Comparison of ENCODE assay signal across 8 cellular contexts in genomic region chr1:1859970-1860691, GRCh38. TPM values are rescaled to one million over a fixed set of nuclear protein-coding genes. Genes with fewer than 3 reads are reported as not detected.
A peak's percentile ranks its signal among the peaks of the same experiment; 100 is the strongest.
DNase-seq lines count a peak whose midpoint lies in the region; ATAC-seq, FAIRE-seq and TF ChIP-seq lines count a peak whose summit lies in the region.
"Not testable (repeated sequence)": the region's sequence is repeated elsewhere in the genome, so short reads cannot be mapped to it uniquely, and the experiment has no call there.

No MANE protein-coding gene starts in this region.

- POLR2A ChIA-PET in HepG2 (lab: Yijun Ruan, JAX) = not testable (repeated sequence)

- peaks cover 11% of the 10 kb centered on the region; the same call in 1 of the 2 replicates for H3K36me3 ChIP-seq in Karpas-422 (ENCODE audit: insufficient read depth, low read length)
- not testable (repeated sequence) for H3K36me3 ChIP-seq in adipocyte (ENCODE audit: control insufficient read depth, insufficient read depth, low read length, severe bottlenecking); HepG2 (replicated peaks in 1 of 2; ENCODE audit: control insufficient read depth in 1 of 2, insufficient read depth in 2 of 2, low read length in 2 of 2); neutrophil

- H3K27me3 ChIP-seq in Karpas-422 (ENCODE audit: low read length); adipocyte (replicated peaks; ENCODE audit: control insufficient read depth, insufficient read depth, low read length); HepG2 (ENCODE audit: control insufficient read depth in 1 of 2, insufficient read depth in 2 of 2, low read length in 2 of 2); neutrophil: not testable (repeated sequence)

- not testable (repeated sequence) for H3K27me3 Mint-ChIP-seq in CD14-positive monocyte (ENCODE audit: low read depth in 3 of 3); stimulated activated naive CD8-positive, alpha-beta T cell treated with anti-CD3 and anti-CD28 coated beads, Interleukin-15, amount 100 ng/mL, for 72 hours

- in situ Hi-C loops in HepG2 (cut with HindIII; ENCODE audit: extremely low pct_ligation_motif_present, low pct_unique_long_range_greater_than_20kb) = not testable (repeated sequence)

- H4K20me1 ChIP-seq in Karpas-422 (ENCODE audit: insufficient read depth, low read depth, low read length) (peaks cover 80% of the 10 kb centered on the region), HepG2 (ENCODE audit: insufficient read depth, low read length) (peaks cover 82% of the 10 kb centered on the region)

- TF ChIP-seq CTCF in CD14-positive monocyte (IDR thresholded peaks at IDR 0.05); VCaP (conservative IDR thresholded peaks at IDR 0.05); HepG2 (CRISPR knock-in tag; IDR thresholded peaks at IDR 0.05); neutrophil (IDR thresholded peaks at IDR 0.05): not testable (repeated sequence)

- H3K4me1 ChIP-seq in Karpas-422 (ENCODE audit: low read length) (peaks cover 91% of the 10 kb centered on the region), adipocyte (ENCODE audit: control insufficient read depth, insufficient read depth, low read length) (peaks cover 46% of the 10 kb centered on the region), HepG2 (ENCODE audit: insufficient read depth, low read length) (peaks cover 80% of the 10 kb centered on the region), neutrophil (ENCODE audit: control insufficient read depth in 1 of 2, insufficient read depth in 1 of 2, low read depth in 1 of 2, low read length in 1 of 2) (peaks cover 68 to 78% of the 10 kb centered on the region in 2 experiments)

- H3K4me3 ChIP-seq in Karpas-422 (ENCODE audit: low read length); adipocyte (ENCODE audit: low read length); neutrophil (ENCODE audit: low read depth in 1 of 2, low read length in 1 of 2): not testable (repeated sequence)
- H3K4me3 ChIP-seq in HepG2 (replicated peaks in 1 of 3; ENCODE audit: insufficient read depth in 1 of 3, low read depth in 2 of 3, low read length in 3 of 3) = peak overlapping the region in 2 of 3 experiments; percentile 5 to 28; a peak in 2 of 6 replicates

- H3K79me2 ChIP-seq in Karpas-422 (ENCODE audit: low read length) = peaks cover 100% of the 10 kb centered on the region
- H3K79me2 ChIP-seq in HepG2 (ENCODE audit: insufficient read depth, low read length) = peaks cover 92% of the 10 kb centered on the region

- H3K36me3 Mint-ChIP-seq in CD14-positive monocyte = peaks cover 4 to 14% of the 10 kb centered on the region in 2 donors

- FAIRE-seq in HepG2 (lab: Jason Lieb, UNC) = not testable (repeated sequence)

- H3K9ac ChIP-seq in Karpas-422 (ENCODE audit: low read length); adipocyte (ENCODE audit: low read length); HepG2 (ENCODE audit: insufficient read depth, low read depth, low read length): not testable (repeated sequence)

- not testable (repeated sequence) for DNase-seq in CD14-positive monocyte (ENCODE audit: low spot score); Karpas-422; epithelial cell of prostate (ENCODE audit: low read depth, low spot score); HepG2 (ENCODE audit: low spot score); stimulated activated naive CD8-positive, alpha-beta T cell treated with anti-CD3 and anti-CD28 coated beads, Interleukin-15, amount 100 ng/mL, for 72 hours
- peak; percentile 39 for DNase-seq in adipocyte (ENCODE audit: low read depth)

- not testable (repeated sequence) for H3K9me3 ChIP-seq in Karpas-422 (ENCODE audit: low read length); adipocyte (ENCODE audit: control insufficient read depth, low read length); HepG2 (ENCODE audit: low read length); neutrophil

- peaks cover 80% of the 10 kb centered on the region for H3K4me1 Mint-ChIP-seq in CD14-positive monocyte
- peaks cover 69% of the 10 kb centered on the region for H3K4me1 Mint-ChIP-seq in stimulated activated naive CD8-positive, alpha-beta T cell treated with anti-CD3 and anti-CD28 coated beads, Interleukin-15, amount 100 ng/mL, for 72 hours

- WGBS in HepG2 (ENCODE audit: low lambda C conversion rate) = 76% methylated on average over 8 of the region's 8 CpGs

- CTCF ChIA-PET in HepG2 (lab: Yijun Ruan, JAX; ENCODE audit: low intra/inter-chr PET ratio, low total read pairs) = not testable (repeated sequence)

- intact Hi-C loops in CD14-positive monocyte (cut with micrococcal nuclease) (loop anchor here in 1 of 2 donors (5.0 kb wide), 2 partner anchors 32 to 47 kb away; partner anchors contain the start of gene GNB1), HepG2 (cut with micrococcal nuclease; ENCODE audit: unreplicated experiment) (loop anchor here (10.0 kb wide), 1 partner anchor 45 kb away; no protein-coding TSS in a partner anchor)

- H3K27ac ChIP-seq in Karpas-422 (ENCODE audit: low read length) (peak overlapping the region; percentile 83; the same call in 1 of the 2 replicates), VCaP (peak overlapping the region; percentile 99), epithelial cell of prostate (peak overlapping the region; percentile 68), HepG2 (ENCODE audit: extremely low read length, insufficient read depth, low read length) (peak overlapping the region; percentile 53), neutrophil (peak overlapping the region; percentile 68)

- ATAC-seq in HepG2 = not testable (repeated sequence)
- peak; percentile 51 for ATAC-seq in stimulated activated naive CD8-positive, alpha-beta T cell treated with anti-CD3 and anti-CD28 coated beads, Interleukin-15, amount 100 ng/mL, for 72 hours

- not testable (repeated sequence) for H3K9me3 Mint-ChIP-seq in CD14-positive monocyte; stimulated activated naive CD8-positive, alpha-beta T cell treated with anti-CD3 and anti-CD28 coated beads, Interleukin-15, amount 100 ng/mL, for 72 hours

- not testable (repeated sequence) for TF ChIP-seq RAD21 in HepG2 (CRISPR knock-in tag; IDR thresholded peaks at IDR 0.05)

- not testable (repeated sequence) for H3K9me2 ChIP-seq in Karpas-422 (replicated peaks; ENCODE audit: insufficient read depth, low read length)

- TF ChIP-seq EP300 in HepG2 (IDR thresholded peaks at IDR 0.05; ENCODE audit: low read depth in 2 of 2, low read length in 2 of 2); HepG2 (CRISPR knock-in tag; IDR thresholded peaks at IDR 0.05; ENCODE audit: borderline replicate concordance): not testable (repeated sequence)

- not testable (repeated sequence) for TF ChIP-seq POLR2A in HepG2 (IDR thresholded peaks at IDR 0.05; ENCODE audit: insufficient read depth in 1 of 2, low read depth in 2 of 2, low read length in 2 of 2)

- peak overlapping the region in 6 of 7 donors; percentile 60 to 86 (median 77) for H3K27ac Mint-ChIP-seq in CD14-positive monocyte
- H3K27ac Mint-ChIP-seq in stimulated activated naive CD8-positive, alpha-beta T cell treated with anti-CD3 and anti-CD28 coated beads, Interleukin-15, amount 100 ng/mL, for 72 hours = peak overlapping the region in 1 of 2 donors; percentile 8

- BruUV-seq in HepG2 (replicated peaks; lab: Mats Ljungman, UMichigan) = not testable (repeated sequence)

- H2AFZ ChIP-seq in Karpas-422 (ENCODE audit: low read length); HepG2 (ENCODE audit: low read length): not testable (repeated sequence)

- H3K4me2 ChIP-seq in Karpas-422 (ENCODE audit: low read depth, low read length, poor library complexity, severe bottlenecking) = not testable (repeated sequence)
- H3K4me2 ChIP-seq in HepG2 (ENCODE audit: low read depth, low read length) = peak overlapping the region; percentile 61

- H3K4me3 Mint-ChIP-seq in CD14-positive monocyte = peak overlapping the region in 1 of 2 donors; percentile 42
- H3K4me3 Mint-ChIP-seq in stimulated activated naive CD8-positive, alpha-beta T cell treated with anti-CD3 and anti-CD28 coated beads, Interleukin-15, amount 100 ng/mL, for 72 hours = not testable (repeated sequence)

RNA-seq across cellular contexts. Expression of gene GNB1, which starts 30.8 kb away (rescaled TPM):
- 100 to 1,000 TPM in 1 of 2 donors, 10 to 100 TPM in 1; 41.9 to 111 TPM for polyA plus RNA-seq in CD14-positive monocyte
- total RNA-seq in Karpas-422 (2014; rRNA removed; shearing (Covaris generic); ENCODE audit: low replicate concordance) = 65.7 and 93.7 TPM in 2 replicates
- total RNA-seq in HepG2 (2016; rRNA removed; fragmentation: Illumina TruSeq; extraction: Trizol) = 66.2 and 76.7 TPM in 2 replicates
- 98.5 and 108 TPM in 2 replicates for total RNA-seq in HepG2 (2016; cell fraction: cytosol; rRNA removed; fragmentation: Illumina TruSeq; extraction: Trizol; ENCODE audit: low read depth)
- 68.2 and 68.8 TPM in 2 replicates for total RNA-seq in HepG2 (2016; cell fraction: insoluble cytoplasmic fraction; rRNA removed; fragmentation: Illumina TruSeq; extraction: Trizol)
- 163 and 168 TPM in 2 replicates for total RNA-seq in HepG2 (2016; cell fraction: membrane; rRNA removed; fragmentation: Illumina TruSeq; extraction: Trizol)
- 45.2 and 49.3 TPM in 2 replicates for total RNA-seq in HepG2 (2016; cell fraction: nucleus; rRNA removed; fragmentation: Illumina TruSeq; extraction: Trizol)
- polyA plus RNA-seq in HepG2 (2011; rRNA removed) = 327 and 345 TPM in 2 replicates
- 278 and 286 TPM in 2 replicates for polyA plus RNA-seq in HepG2 (2011; cell fraction: cytosol; rRNA removed)
- 169 and 179 TPM in 2 replicates for polyA plus RNA-seq in HepG2 (2011; cell fraction: nucleus; rRNA removed)
- 196 and 197 TPM in 2 replicates for polyA plus RNA-seq in HepG2 (2012)
- polyA plus RNA-seq in HepG2 (2016; cell fraction: cytosol; fragmentation: Illumina TruSeq; extraction: Trizol; ENCODE audit: low read depth) = 302 and 370 TPM in 2 replicates
- polyA plus RNA-seq in HepG2 (2016; cell fraction: insoluble cytoplasmic fraction; fragmentation: Illumina TruSeq; extraction: Trizol; ENCODE audit: low read depth) = 201 and 257 TPM in 2 replicates
- polyA plus RNA-seq in HepG2 (2016; cell fraction: membrane; fragmentation: Illumina TruSeq; extraction: Trizol; ENCODE audit: low read depth) = 387 and 445 TPM in 2 replicates
- polyA plus RNA-seq in HepG2 (2016; cell fraction: nucleus; fragmentation: Illumina TruSeq; extraction: Trizol; ENCODE audit: insufficient read depth, low read depth) = 156 and 160 TPM in 2 replicates
- polyA minus RNA-seq in HepG2 (2011; rRNA and poly(A)+ RNA removed; ENCODE audit: low replicate concordance) = 349 and 450 TPM in 2 replicates
- polyA minus RNA-seq in HepG2 (2011; cell fraction: cytosol; rRNA and poly(A)+ RNA removed) = 168 and 187 TPM in 2 replicates
- polyA minus RNA-seq in HepG2 (2011; cell fraction: nucleus; rRNA and poly(A)+ RNA removed) = 63.1 and 70.6 TPM in 2 replicates

RNA-seq across cellular contexts. Expression of gene CALML6, which starts 54.9 kb away (rescaled TPM):
- polyA plus RNA-seq in CD14-positive monocyte (not detected), HepG2 (2011; rRNA removed) (0.12 TPM in 1 of 2 replicates, not detected in the other)
- 0.32 TPM in 1 of 2 replicates, not detected in the other for total RNA-seq in Karpas-422 (2014; rRNA removed; shearing (Covaris generic); ENCODE audit: low replicate concordance)
- total RNA-seq in HepG2 (2016; rRNA removed; fragmentation: Illumina TruSeq; extraction: Trizol) = 0.11 TPM in 1 of 2 replicates, not detected in the other
- not detected in 2 replicates for total RNA-seq in HepG2 (2016; cell fraction: cytosol; rRNA removed; fragmentation: Illumina TruSeq; extraction: Trizol; ENCODE audit: low read depth)
- 0.13 TPM in 1 of 2 replicates, not detected in the other for total RNA-seq in HepG2 (2016; cell fraction: insoluble cytoplasmic fraction; rRNA removed; fragmentation: Illumina TruSeq; extraction: Trizol)
- not detected in 2 replicates for total RNA-seq in HepG2 (2016; cell fraction: membrane; rRNA removed; fragmentation: Illumina TruSeq; extraction: Trizol)
- total RNA-seq in HepG2 (2016; cell fraction: nucleus; rRNA removed; fragmentation: Illumina TruSeq; extraction: Trizol) = not detected in 2 replicates
- polyA plus RNA-seq in HepG2 (2011; cell fraction: cytosol; rRNA removed) = not detected in 2 replicates
- polyA plus RNA-seq in HepG2 (2011; cell fraction: nucleus; rRNA removed) = 0.80 and 1.5 TPM in 2 replicates
- not detected in 2 replicates for polyA plus RNA-seq in HepG2 (2012)
- not detected in 2 replicates for polyA plus RNA-seq in HepG2 (2016; cell fraction: cytosol; fragmentation: Illumina TruSeq; extraction: Trizol; ENCODE audit: low read depth)
- polyA plus RNA-seq in HepG2 (2016; cell fraction: insoluble cytoplasmic fraction; fragmentation: Illumina TruSeq; extraction: Trizol; ENCODE audit: low read depth) = not detected in 2 replicates
- not detected in 2 replicates for polyA plus RNA-seq in HepG2 (2016; cell fraction: membrane; fragmentation: Illumina TruSeq; extraction: Trizol; ENCODE audit: low read depth)
- 0.38 and 0.87 TPM in 2 replicates for polyA plus RNA-seq in HepG2 (2016; cell fraction: nucleus; fragmentation: Illumina TruSeq; extraction: Trizol; ENCODE audit: insufficient read depth, low read depth)
- polyA minus RNA-seq in HepG2 (2011; rRNA and poly(A)+ RNA removed; ENCODE audit: low replicate concordance) = not detected in 2 replicates
- polyA minus RNA-seq in HepG2 (2011; cell fraction: cytosol; rRNA and poly(A)+ RNA removed) = not detected in 2 replicates
- 0.64 TPM in 1 of 2 replicates, not detected in the other for polyA minus RNA-seq in HepG2 (2011; cell fraction: nucleus; rRNA and poly(A)+ RNA removed)

RNA-seq across cellular contexts. Expression of gene TMEM52, which starts 58.9 kb away (rescaled TPM):
- polyA plus RNA-seq in CD14-positive monocyte (not detected), HepG2 (2011; rRNA removed) (13.2 and 15.3 TPM in 2 replicates)
- not detected in 2 replicates for total RNA-seq in Karpas-422 (2014; rRNA removed; shearing (Covaris generic); ENCODE audit: low replicate concordance)
- 12.9 and 18.7 TPM in 2 replicates for total RNA-seq in HepG2 (2016; rRNA removed; fragmentation: Illumina TruSeq; extraction: Trizol)
- total RNA-seq in HepG2 (2016; cell fraction: cytosol; rRNA removed; fragmentation: Illumina TruSeq; extraction: Trizol; ENCODE audit: low read depth) = 49.1 and 56.2 TPM in 2 replicates
- 9.2 and 18.5 TPM in 2 replicates for total RNA-seq in HepG2 (2016; cell fraction: insoluble cytoplasmic fraction; rRNA removed; fragmentation: Illumina TruSeq; extraction: Trizol)
- 52.4 and 62.3 TPM in 2 replicates for total RNA-seq in HepG2 (2016; cell fraction: membrane; rRNA removed; fragmentation: Illumina TruSeq; extraction: Trizol)
- 7.7 and 11.9 TPM in 2 replicates for total RNA-seq in HepG2 (2016; cell fraction: nucleus; rRNA removed; fragmentation: Illumina TruSeq; extraction: Trizol)
- polyA plus RNA-seq in HepG2 (2011; cell fraction: cytosol; rRNA removed) = 12.8 and 25.5 TPM in 2 replicates
- polyA plus RNA-seq in HepG2 (2011; cell fraction: nucleus; rRNA removed) = 29.4 and 36.3 TPM in 2 replicates
- polyA plus RNA-seq in HepG2 (2012) = 6.6 and 7.8 TPM in 2 replicates
- 77.9 and 88.5 TPM in 2 replicates for polyA plus RNA-seq in HepG2 (2016; cell fraction: cytosol; fragmentation: Illumina TruSeq; extraction: Trizol; ENCODE audit: low read depth)
- polyA plus RNA-seq in HepG2 (2016; cell fraction: insoluble cytoplasmic fraction; fragmentation: Illumina TruSeq; extraction: Trizol; ENCODE audit: low read depth) = 13.6 and 17.5 TPM in 2 replicates
- 69.4 and 73.4 TPM in 2 replicates for polyA plus RNA-seq in HepG2 (2016; cell fraction: membrane; fragmentation: Illumina TruSeq; extraction: Trizol; ENCODE audit: low read depth)
- polyA plus RNA-seq in HepG2 (2016; cell fraction: nucleus; fragmentation: Illumina TruSeq; extraction: Trizol; ENCODE audit: insufficient read depth, low read depth) = 21.1 and 21.2 TPM in 2 replicates
- polyA minus RNA-seq in HepG2 (2011; rRNA and poly(A)+ RNA removed; ENCODE audit: low replicate concordance) = 1.1 and 27.0 TPM in 2 replicates
- polyA minus RNA-seq in HepG2 (2011; cell fraction: cytosol; rRNA and poly(A)+ RNA removed) = 7.6 and 7.8 TPM in 2 replicates
- polyA minus RNA-seq in HepG2 (2011; cell fraction: nucleus; rRNA and poly(A)+ RNA removed) = 2.3 and 2.6 TPM in 2 replicates
